Comparison of ENCODE assay signal across 13 cellular contexts in the genomic region with DNA sequence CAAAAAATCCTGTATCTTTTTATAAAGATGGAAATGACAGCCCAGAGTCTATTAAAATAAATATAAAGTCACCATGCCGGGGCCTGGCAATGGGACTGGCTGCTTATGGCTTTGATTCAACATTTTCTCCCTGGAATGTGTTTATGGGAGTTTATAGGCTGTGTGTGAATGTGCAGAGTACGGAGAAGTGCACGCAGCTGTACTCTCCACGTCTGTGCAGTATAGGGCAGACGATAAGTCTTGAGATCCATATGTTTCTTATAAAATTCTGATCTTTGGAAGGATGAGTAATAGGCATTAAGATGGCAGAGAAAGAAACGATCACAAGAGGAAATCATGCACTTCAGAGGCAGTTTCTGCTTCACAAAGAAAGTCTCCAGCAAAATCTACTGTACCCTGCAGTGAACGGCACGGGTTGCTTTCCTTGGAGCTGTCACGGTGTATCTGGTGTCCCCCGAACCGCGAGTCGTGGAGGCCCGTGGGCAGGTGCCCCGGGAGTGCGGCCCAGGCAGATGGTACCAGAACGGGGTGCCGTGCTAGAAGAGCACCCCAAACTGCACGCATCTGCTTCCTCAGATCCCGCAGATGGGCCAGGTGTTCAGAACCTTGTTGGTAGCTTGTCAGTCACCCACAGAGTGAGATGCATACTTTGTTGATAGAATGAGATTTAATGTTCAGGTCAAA.
DNase-seq lines count a peak whose midpoint lies in the region; TF ChIP-seq lines count a peak whose summit lies in the region.
"Had no signal": no experiment of that assay in that cellular context is flagged by ENCODE, and none has a peak within 500 bp of the region (broad histone marks: within the 10 kb centered on the region; RNA-seq: fewer than 3 reads in every experiment).

No MANE protein-coding gene starts in this region.

- no peak overlapping the region for H3K27ac Mint-ChIP-seq in MCF 10A (ENCODE audit: low read depth, unreplicated experiment)
- no peak overlapping the region for H3K27ac Mint-ChIP-seq in immature natural killer cell

- POLR2A ChIA-PET in MCF 10A (lab: Yijun Ruan, JAX) (interaction anchor here (0.6 kb wide), 1 partner anchor 1304 kb away, joined by 3 read pairs; no protein-coding TSS in a partner anchor), RWPE1 (lab: Yijun Ruan, JAX; ENCODE audit: low non-redundant PET) (no interaction called here)

- no peaks in the 10 kb centered on the region for H3K79me2 ChIP-seq in mammary epithelial cell (ENCODE audit: insufficient read depth, low read length)

- DNase-seq in mammary epithelial cell (peak; percentile 2), MCF 10A (ENCODE audit: unreplicated experiment) (no peak), RWPE1 (ENCODE audit: low spot score) (no peak), foreskin fibroblast (peak; percentile 40 to 44), immature natural killer cell (no peak), putamen (ENCODE audit: low spot score) (no peak)
- no peak for DNase-seq in stimulated activated CD4-positive, alpha-beta T cell treated with anti-CD3 and anti-CD28 coated beads, Interleukin-1b, Interleukin-23, amount 100 ng/mL, for 48 hours
- DNase-seq in effector memory CD4-positive, alpha-beta T cell = no peak
- DNase-seq: KG1, MG63 had no signal

- H3K9me3 Mint-ChIP-seq in MCF 10A (ENCODE audit: unreplicated experiment) (peaks cover 7% of the 10 kb centered on the region), immature natural killer cell (peaks cover 0 to 5% (median 1%) of the 10 kb centered on the region in 6 donors)

- H3K9ac ChIP-seq in mammary epithelial cell (ENCODE audit: insufficient read depth, low read length) = peak overlapping the region; percentile 36

- no TSS peak for BruUV-seq in mammary epithelial cell (replicated peaks; lab: Mats Ljungman, UMichigan)
- BruUV-seq in MCF 10A (replicated peaks; lab: Mats Ljungman, UMichigan) = no TSS peak

- no peaks in the 10 kb centered on the region for H4K20me1 ChIP-seq in mammary epithelial cell (ENCODE audit: insufficient read depth, low read length)

- H3K36me3 Mint-ChIP-seq in MCF 10A (ENCODE audit: insufficient read depth, unreplicated experiment) = no peaks in the 10 kb centered on the region
- H3K36me3 Mint-ChIP-seq in immature natural killer cell = no peaks in the 10 kb centered on the region

- peaks cover 25% of the 10 kb centered on the region for H3K4me1 Mint-ChIP-seq in MCF 10A (ENCODE audit: insufficient read depth, unreplicated experiment)
- H3K4me1 Mint-ChIP-seq in immature natural killer cell = no peaks in the 10 kb centered on the region

- CTCF ChIA-PET in mammary epithelial cell (lab: Charles Lee; ENCODE audit: low non-redundant PET) = no interaction called here
- CTCF ChIA-PET in MCF 10A (lab: Yijun Ruan, JAX) = interaction anchor here (0.7 to 1.6 kb wide), 3 partner anchors 152 to 213 kb away, joined by 3 read pairs; no protein-coding TSS in a partner anchor
- CTCF ChIA-PET in RWPE1 (lab: Yijun Ruan, JAX) = interaction anchor here (0.8 to 1.0 kb wide), 2 partner anchors 12 to 213 kb away, joined by 3 to 4 read pairs; no protein-coding TSS in a partner anchor

- H3K36me3 ChIP-seq in mammary epithelial cell (ENCODE audit: insufficient read depth, low read length) = no peaks in the 10 kb centered on the region
- no peaks in the 10 kb centered on the region for H3K36me3 ChIP-seq in effector memory CD4-positive, alpha-beta T cell (ENCODE audit: control insufficient read depth, insufficient read depth, low read length)
- H3K36me3 ChIP-seq: MG63, SJSA1 had no signal

- WGBS in mammary epithelial cell (ENCODE audit: low coverage, missing lambda C conversion rate) = 5% methylated on average over 18 of the region's 20 CpGs

- in situ Hi-C loops in mammary epithelial cell (cut with MboI; ENCODE audit: low sequenced_read_pairs in 2 of 2) = no loop called here

- dilution Hi-C loops in mammary epithelial cell (cut with HindIII; ENCODE audit: low sequenced_read_pairs) = loop anchor here (5.0 kb wide), 1 partner anchor 84 kb away; no protein-coding TSS in a partner anchor

- H2AFZ ChIP-seq in mammary epithelial cell (ENCODE audit: low read depth, low read length) = peak overlapping the region; percentile 15

- intact Hi-C loops in mammary epithelial cell (cut with micrococcal nuclease) (no loop called here), MCF 10A (cut with micrococcal nuclease) (no loop called here)

- peak overlapping the region; percentile 36 for H3K27ac ChIP-seq in mammary epithelial cell (ENCODE audit: insufficient read depth, low read depth, low read length)
- peak overlapping the region; percentile 73 for H3K27ac ChIP-seq in RWPE1
- H3K27ac ChIP-seq in effector memory CD4-positive, alpha-beta T cell (ENCODE audit: insufficient read depth, low read length, poor library complexity, severe bottlenecking) = no peak overlapping the region
- H3K27ac ChIP-seq: 22Rv1, HL-60, SJSA1 had no signal

- no peak for TF ChIP-seq CTCF in mammary epithelial cell (conservative IDR thresholded peaks at IDR 0.05 in 1 of 2, IDR thresholded peaks at IDR 0.05 in 1 of 2; ENCODE audit: extremely low read depth in 1 of 2, insufficient read depth in 1 of 2, low read depth in 1 of 2, low read length in 2 of 2)
- TF ChIP-seq CTCF in MCF 10A (IDR thresholded peaks at IDR 0.05; ENCODE audit: unreplicated experiment) = no peak
- no peak for TF ChIP-seq CTCF in RWPE1 (conservative IDR thresholded peaks at IDR 0.05; ENCODE audit: low read depth)
- no peak for TF ChIP-seq CTCF in foreskin fibroblast (IDR thresholded peaks at IDR 0.05; ENCODE audit: low read depth, low read length)

- H3K27me3 Mint-ChIP-seq in MCF 10A (ENCODE audit: insufficient read depth, unreplicated experiment) (no peaks in the 10 kb centered on the region), immature natural killer cell (ENCODE audit: low read depth in 3 of 3) (peaks cover 1 to 3% (median 2%) of the 10 kb centered on the region in 3 donors)

- H3K4me3 ChIP-seq in mammary epithelial cell (replicated peaks in 1 of 3; ENCODE audit: insufficient read depth in 1 of 3, low read depth in 2 of 3, low read length in 3 of 3) (no peak overlapping the region), foreskin fibroblast (ENCODE audit: low read depth in 1 of 2, low read length in 2 of 2) (peak overlapping the region in 1 of 2 donors; percentile 22)
- H3K4me3 ChIP-seq in effector memory CD4-positive, alpha-beta T cell (ENCODE audit: insufficient read depth, low read depth, low read length, poor library complexity, severe bottlenecking) = no peak overlapping the region
- H3K4me3 ChIP-seq: MG63, SJSA1 had no signal

- H3K4me1 ChIP-seq in mammary epithelial cell (ENCODE audit: insufficient read depth, low read length) = peaks cover 29% of the 10 kb centered on the region
- no peaks in the 10 kb centered on the region for H3K4me1 ChIP-seq in effector memory CD4-positive, alpha-beta T cell (ENCODE audit: control insufficient read depth, insufficient read depth, low read length, poor library complexity, severe bottlenecking)
- H3K4me1 ChIP-seq: SJSA1 had no signal

- H3K4me3 Mint-ChIP-seq in MCF 10A (ENCODE audit: unreplicated experiment) = no peak overlapping the region
- H3K4me3 Mint-ChIP-seq in immature natural killer cell = no peak overlapping the region

- peak overlapping the region; percentile 91 for H3K4me2 ChIP-seq in mammary epithelial cell (ENCODE audit: insufficient read depth, low read depth, low read length)

- no peaks in the 10 kb centered on the region for H3K9me3 ChIP-seq in mammary epithelial cell (replicated peaks; ENCODE audit: insufficient read depth, low read length)
- H3K9me3 ChIP-seq in effector memory CD4-positive, alpha-beta T cell (ENCODE audit: control insufficient read depth, low read length) = no peaks in the 10 kb centered on the region
- H3K9me3 ChIP-seq: MG63, SJSA1 had no signal

- H3K27me3 ChIP-seq in mammary epithelial cell (ENCODE audit: insufficient read depth, low read length) = no peaks in the 10 kb centered on the region
- H3K27me3 ChIP-seq in effector memory CD4-positive, alpha-beta T cell (replicated peaks; ENCODE audit: control insufficient read depth, insufficient read depth, low read length, poor library complexity, severe bottlenecking) = no peaks in the 10 kb centered on the region

Comparison
In these comparisons a context has a peak if more than half of its experiments do, and no peak if none do; other contexts are left out.
1. DNase-seq: peak in mammary epithelial cell (single experiment) and foreskin fibroblast (2 of 2); none in MCF 10A (single experiment), RWPE1 (single experiment), immature natural killer cell (0 of 3), stimulated activated CD4-positive, alpha-beta T cell treated with anti-CD3 and anti-CD28 coated beads, Interleukin-1b, Interleukin-23, amount 100 ng/mL, for 48 hours (single experiment), effector memory CD4-positive, alpha-beta T cell (0 of 3) and putamen (single experiment).